Comparison of ENCODE assay signal across 28 cellular contexts in genomic region chr2:156697906-156698305, GRCh38.
A peak's percentile ranks its signal among the peaks of the same experiment; 100 is the strongest.
DNase-seq lines count a peak whose midpoint lies in the region; TF ChIP-seq lines count a peak whose summit lies in the region.
"Had no signal": no experiment of that assay in that cellular context is flagged by ENCODE, and none has a peak within 500 bp of the region (broad histone marks: within the 10 kb centered on the region; RNA-seq: fewer than 3 reads in every experiment).

No MANE protein-coding gene starts in this region.

- H2AFZ ChIP-seq in trophoblast cell (ENCODE audit: insufficient read depth, low read length, poor library complexity) (no peak overlapping the region), MM.1S (ENCODE audit: low read length) (no peak overlapping the region)

- no peaks in the 10 kb centered on the region for H3F3A ChIP-seq in MM.1S (ENCODE audit: insufficient read depth, low read length)

- WGBS in trophoblast cell (ENCODE audit: extremely low coverage, insufficient coverage, insufficient read length): no CpG with 5 or more reads among the region's 4 CpGs

- H3K9ac ChIP-seq in trophoblast cell (ENCODE audit: low read length) (no peak overlapping the region), MM.1S (ENCODE audit: low read length) (no peak overlapping the region)
- H3K9ac ChIP-seq: BLaER1; BLaER1 treated with 17β-estradiol and CSF1 and Interleukin-3, amounts not matched to agents 10 nM and 100 nM had no signal

- H3K9me2 ChIP-seq in MM.1S (replicated peaks; ENCODE audit: insufficient read depth, low read length): no peaks in the 10 kb centered on the region

- no peak overlapping the region for H3K4ac ChIP-seq in trophoblast cell (ENCODE audit: low read depth, low read length)

- no peak overlapping the region for H4K91ac ChIP-seq in trophoblast cell (ENCODE audit: low read depth, low read length)

- DNase-seq in BE2C: peak; percentile 16
- DNase-seq in trophoblast cell: peak; percentile 58 to 60
- DNase-seq in NCI-H526 treated with DMSO at 0.1 percent for 48 hours (lab: John Stamatoyannopoulos, UW): no peak
- DNase-seq in MM.1S: no peak
- DNase-seq: 8988T; ACHN; AML-193; C1 segment of cervical spinal cord; Caco-2; Calu3; CD4-positive, alpha-beta memory T cell; CD4-positive, alpha-beta T cell; CD4-positive, CD25-positive, alpha-beta regulatory T cell; CD8-positive, alpha-beta memory T cell; CD8-positive, alpha-beta T cell; COR-L47; DMS 273 treated with DMSO at 0.1 percent for 48 hours; DMS153; DMS53; DMS79; DMS79 treated with DMSO at 0.1 percent for 48 hours; DND-41; EL had no signal

- H3K79me1 ChIP-seq in trophoblast cell (ENCODE audit: low read length): no peaks in the 10 kb centered on the region

- H3K36me3 ChIP-seq in BE2C (no peaks in the 10 kb centered on the region), trophoblast cell (ENCODE audit: control insufficient read depth in 1 of 2, insufficient read depth in 2 of 2, low read length in 2 of 2) (no peaks in the 10 kb centered on the region), MM.1S (replicated peaks; ENCODE audit: insufficient read depth, low read length) (no peaks in the 10 kb centered on the region)
- H3K36me3 ChIP-seq: BLaER1; BLaER1 treated with 17β-estradiol and CSF1 and Interleukin-3, amounts not matched to agents 10 nM and 100 nM had no signal

- H3K18ac ChIP-seq in trophoblast cell (ENCODE audit: low read length): no peak overlapping the region

- H3K4me3 ChIP-seq in BE2C (ENCODE audit: low read depth, low read length): no peak overlapping the region
- no peak overlapping the region for H3K4me3 ChIP-seq in trophoblast cell (ENCODE audit: low read depth, low read length)
- H3K4me3 ChIP-seq in MM.1S (ENCODE audit: low read length): no peak overlapping the region
- H3K4me3 ChIP-seq: A549; BLaER1; BLaER1 treated with 17β-estradiol and CSF1 and Interleukin-3, amounts not matched to agents 10 nM and 100 nM had no signal

- no peak overlapping the region for H4K12ac ChIP-seq in trophoblast cell (ENCODE audit: low read depth, low read length)

- no peak overlapping the region for H2BK12ac ChIP-seq in trophoblast cell (ENCODE audit: low read length)

- H3K9me3 ChIP-seq in BE2C: no peaks in the 10 kb centered on the region
- H3K9me3 ChIP-seq in trophoblast cell (ENCODE audit: insufficient read depth, low read depth, low read length): no peaks in the 10 kb centered on the region
- H3K9me3 ChIP-seq in MM.1S (replicated peaks; ENCODE audit: insufficient read depth, low read length): no peaks in the 10 kb centered on the region
- H3K9me3 ChIP-seq: A549; BLaER1; BLaER1 treated with 17β-estradiol and CSF1 and Interleukin-3, amounts not matched to agents 10 nM and 100 nM; Caco-2 had no signal

- no peaks in the 10 kb centered on the region for H3K79me2 ChIP-seq in trophoblast cell (ENCODE audit: control insufficient read depth, insufficient read depth, low read length, poor library complexity)
- H3K79me2 ChIP-seq in MM.1S (ENCODE audit: low read length): no peaks in the 10 kb centered on the region

- no peak overlapping the region for H3K23ac ChIP-seq in trophoblast cell (ENCODE audit: low read length)

- H3K4me2 ChIP-seq in trophoblast cell (ENCODE audit: low read length) (no peak overlapping the region), MM.1S (ENCODE audit: low read depth, low read length) (no peak overlapping the region)
- H3K4me2 ChIP-seq: A549; BLaER1; BLaER1 treated with 17β-estradiol and CSF1 and Interleukin-3, amounts not matched to agents 10 nM and 100 nM had no signal

- H2BK5ac ChIP-seq in trophoblast cell (ENCODE audit: low read depth, low read length, poor library complexity): no peak overlapping the region

- no peak overlapping the region for H4K8ac ChIP-seq in trophoblast cell (ENCODE audit: low read depth, low read length)

- no peak overlapping the region for H3K14ac ChIP-seq in trophoblast cell (ENCODE audit: low read length)

- H3K27ac ChIP-seq in trophoblast cell (ENCODE audit: low read depth, low read length): no peak overlapping the region
- H3K27ac ChIP-seq in MM.1S (ENCODE audit: low read length): no peak overlapping the region
- H3K27ac ChIP-seq: 22Rv1; A549; BLaER1; BLaER1 treated with 17β-estradiol and CSF1 and Interleukin-3, amounts not matched to agents 10 nM and 100 nM; C4-2B had no signal

- TF ChIP-seq CTCF in BE2C (IDR thresholded peaks at IDR 0.05; ENCODE audit: low read depth, low read length) (no peak), MM.1S (IDR thresholded peaks at IDR 0.05; ENCODE audit: low read length) (no peak)

- H3K4me1 ChIP-seq in BE2C (no peaks in the 10 kb centered on the region), trophoblast cell (ENCODE audit: control insufficient read depth in 1 of 2, insufficient read depth in 2 of 2, low read length in 2 of 2) (no peaks in the 10 kb centered on the region), MM.1S (ENCODE audit: low read length) (no peaks in the 10 kb centered on the region)
- H3K4me1 ChIP-seq: A549; BLaER1; BLaER1 treated with 17β-estradiol and CSF1 and Interleukin-3, amounts not matched to agents 10 nM and 100 nM; Caco-2 had no signal

- H2BK120ac ChIP-seq in trophoblast cell (ENCODE audit: insufficient read depth, low read length, poor library complexity): no peak overlapping the region

- H2AK5ac ChIP-seq in trophoblast cell (ENCODE audit: low read length): no peak overlapping the region

- H3K27me3 ChIP-seq in BE2C (no peaks in the 10 kb centered on the region), trophoblast cell (ENCODE audit: insufficient read depth, low read length) (no peaks in the 10 kb centered on the region), MM.1S (replicated peaks; ENCODE audit: insufficient read depth, low read length) (no peaks in the 10 kb centered on the region)
- H3K27me3 ChIP-seq: BLaER1; BLaER1 treated with 17β-estradiol and CSF1 and Interleukin-3, amounts not matched to agents 10 nM and 100 nM had no signal

- H4K20me1 ChIP-seq in MM.1S (ENCODE audit: insufficient read depth, low read length): no peaks in the 10 kb centered on the region
- H4K20me1 ChIP-seq: BLaER1; BLaER1 treated with 17β-estradiol and CSF1 and Interleukin-3, amounts not matched to agents 10 nM and 100 nM had no signal

Comparison
In these comparisons a context has a peak if more than half of its experiments do, and no peak if none do; other contexts are left out.
1. DNase-seq: peak in BE2C (single experiment) and trophoblast cell (2 of 2); none in NCI-H526 treated with DMSO at 0.1 percent for 48 hours (single experiment) and MM.1S (single experiment).